ENCODE assay signal across 12 cellular contexts in genomic region chr17:29158096-29158495, GRCh38. TPM values are rescaled to one million over a fixed set of nuclear protein-coding genes. Genes with fewer than 3 reads are reported as not detected.
DNase-seq lines count a peak whose midpoint lies in the region; ATAC-seq and TF ChIP-seq lines count a peak whose summit lies in the region.
"Had no signal": no experiment of that assay in that cellular context is flagged by ENCODE, and none has a peak within 500 bp of the region (broad histone marks: within the 10 kb centered on the region; RNA-seq: fewer than 3 reads in every experiment).

No MANE protein-coding gene starts in this region.

- intact Hi-C loops in mammary epithelial cell (cut with micrococcal nuclease) (no loop called here), lower lobe of right lung (cut with DNase I) (no loop called here), transverse colon (cut with DNase I; ENCODE audit: low total_unique reads) (no loop called here), ovary (cut with DNase I) (loop anchor here in 1 of 4 donors (10.0 kb wide), 1 partner anchor 57 kb away; no protein-coding TSS in a partner anchor)

- DNase-seq in DMS 273 (lab: John Stamatoyannopoulos, UW; ENCODE audit: unreplicated experiment): peak; percentile 37
- DNase-seq in DMS 273 treated with DMSO at 0.1 percent for 48 hours (lab: John Stamatoyannopoulos, UW): no peak
- no peak for DNase-seq in mammary epithelial cell
- no peak for DNase-seq in lower lobe of right lung
- DNase-seq in transverse colon: no peak
- DNase-seq in ovary: no peak
- no peak for DNase-seq in T-helper 2 cell treated with Interferon-gamma antibody and Interleukin-4, amounts not matched to agents 5 μg/mL and 100 μg/mL, for 36 hours (ENCODE audit: low spot score)
- DNase-seq in coronary artery (ENCODE audit: low spot score): no peak
- DNase-seq: 8988T; activated CD8-positive, alpha-beta memory T cell treated with anti-CD3 and anti-CD28 coated beads, Interleukin-2, amount 50 U/mL, for 48 hours; NCI-H446; RPMI8226 had no signal

- no peaks in the 10 kb centered on the region for H3K9me3 Mint-ChIP-seq in T-helper 2 cell treated with Interferon-gamma antibody and Interleukin-4, amounts not matched to agents 5 μg/mL and 100 μg/mL, for 36 hours

- H3K4me2 ChIP-seq in mammary epithelial cell (ENCODE audit: insufficient read depth, low read depth, low read length): peak overlapping the region; percentile 40

- H3K27ac ChIP-seq in mammary epithelial cell (ENCODE audit: insufficient read depth, low read depth, low read length) (no peak overlapping the region), lower lobe of right lung (peak overlapping the region; percentile 69), transverse colon (peak overlapping the region; percentile 41 to 67 (median 56)), ovary (peak overlapping the region in 1 of 2 donors; percentile 48), coronary artery (peak overlapping the region in 1 of 2 donors; percentile 26)

- no peaks in the 10 kb centered on the region for H4K20me1 ChIP-seq in mammary epithelial cell (ENCODE audit: insufficient read depth, low read length)

- no peak for TF ChIP-seq POLR2A in transverse colon (IDR thresholded peaks at IDR 0.05)
- TF ChIP-seq POLR2A in ovary (IDR thresholded peaks at IDR 0.05): no peak

- H3K4me1 ChIP-seq in mammary epithelial cell (ENCODE audit: insufficient read depth, low read length): peaks cover 66% of the 10 kb centered on the region
- peaks cover 80% of the 10 kb centered on the region for H3K4me1 ChIP-seq in lower lobe of right lung
- peaks cover 36 to 70% (median 46%) of the 10 kb centered on the region in 4 donors for H3K4me1 ChIP-seq in transverse colon
- H3K4me1 ChIP-seq in ovary (ENCODE audit: insufficient read depth): peaks cover 44% of the 10 kb centered on the region

- no peak for ATAC-seq in lower lobe of right lung

- no peak for TF ChIP-seq CTCF in mammary epithelial cell (conservative IDR thresholded peaks at IDR 0.05 in 1 of 2, IDR thresholded peaks at IDR 0.05 in 1 of 2; ENCODE audit: extremely low read depth in 1 of 2, insufficient read depth in 1 of 2, low read depth in 1 of 2, low read length in 2 of 2)
- no peak for TF ChIP-seq CTCF in lower lobe of right lung (IDR thresholded peaks at IDR 0.05)
- TF ChIP-seq CTCF in transverse colon (IDR thresholded peaks at IDR 0.05): no peak
- no peak for TF ChIP-seq CTCF in ovary (IDR thresholded peaks at IDR 0.05)
- no peak for TF ChIP-seq CTCF in coronary artery (IDR thresholded peaks at IDR 0.05)

- dilution Hi-C loops in mammary epithelial cell (cut with HindIII; ENCODE audit: low sequenced_read_pairs): loop anchor here (5.0 kb wide), 2 partner anchors 54 to 119 kb away; no protein-coding TSS in a partner anchor

- BruUV-seq in mammary epithelial cell (replicated peaks; lab: Mats Ljungman, UMichigan): no TSS peak

- H3K36me3 ChIP-seq in mammary epithelial cell (ENCODE audit: insufficient read depth, low read length) (peaks cover 2% of the 10 kb centered on the region), lower lobe of right lung (no peaks in the 10 kb centered on the region), transverse colon (no peaks in the 10 kb centered on the region), ovary (no peaks in the 10 kb centered on the region)

- H2AFZ ChIP-seq in mammary epithelial cell (ENCODE audit: low read depth, low read length): no peak overlapping the region

- H3K79me2 ChIP-seq in mammary epithelial cell (ENCODE audit: insufficient read depth, low read length): peaks cover 94% of the 10 kb centered on the region

- H3K27me3 Mint-ChIP-seq in T-helper 2 cell treated with Interferon-gamma antibody and Interleukin-4, amounts not matched to agents 5 μg/mL and 100 μg/mL, for 36 hours (ENCODE audit: low read depth): no peaks in the 10 kb centered on the region

- no peak for TF ChIP-seq EP300 in transverse colon (IDR thresholded peaks at IDR 0.05; ENCODE audit: low read depth)
- TF ChIP-seq EP300 in ovary (IDR thresholded peaks at IDR 0.05): no peak

- H3K4me3 Mint-ChIP-seq in T-helper 2 cell treated with Interferon-gamma antibody and Interleukin-4, amounts not matched to agents 5 μg/mL and 100 μg/mL, for 36 hours: no peak overlapping the region

- H3K27me3 ChIP-seq in mammary epithelial cell (ENCODE audit: insufficient read depth, low read length) (no peaks in the 10 kb centered on the region), lower lobe of right lung (ENCODE audit: low read depth) (no peaks in the 10 kb centered on the region), transverse colon (no peaks in the 10 kb centered on the region), ovary (no peaks in the 10 kb centered on the region)

- 41% methylated on average over 10 of the region's 11 CpGs for WGBS in mammary epithelial cell (ENCODE audit: low coverage, missing lambda C conversion rate)
- WGBS in transverse colon (ENCODE audit: low coverage in 1 of 2), 2 donors: 85% methylated on average over 11 of the region's 11 CpGs; no CpG with 5 or more reads in 1 of the 2 donors
- WGBS in ovary, 3 donors: 17 to 51% (median 24%) methylated on average over 11 of the region's 11 CpGs

- no peak overlapping the region for H3K9ac ChIP-seq in mammary epithelial cell (ENCODE audit: insufficient read depth, low read length)

- H3K27ac Mint-ChIP-seq in T-helper 2 cell treated with Interferon-gamma antibody and Interleukin-4, amounts not matched to agents 5 μg/mL and 100 μg/mL, for 36 hours: no peak overlapping the region

- no peaks in the 10 kb centered on the region for H3K9me3 ChIP-seq in mammary epithelial cell (replicated peaks; ENCODE audit: insufficient read depth, low read length)
- H3K9me3 ChIP-seq in lower lobe of right lung: no peaks in the 10 kb centered on the region
- H3K9me3 ChIP-seq in transverse colon: no peaks in the 10 kb centered on the region
- no peaks in the 10 kb centered on the region for H3K9me3 ChIP-seq in ovary

- CTCF ChIA-PET in mammary epithelial cell (lab: Charles Lee; ENCODE audit: low non-redundant PET): interaction anchor here (0.5 kb wide), 1 partner anchor 62 kb away, joined by 5 read pairs; no protein-coding TSS in a partner anchor

- H3K4me1 Mint-ChIP-seq in T-helper 2 cell treated with Interferon-gamma antibody and Interleukin-4, amounts not matched to agents 5 μg/mL and 100 μg/mL, for 36 hours (ENCODE audit: low read depth): peaks cover 27% of the 10 kb centered on the region

- in situ Hi-C loops in mammary epithelial cell (cut with MboI; ENCODE audit: low sequenced_read_pairs in 2 of 2) (loop anchor here in 1 of 2 donors (10.0 kb wide), 1 partner anchor 57 kb away; no protein-coding TSS in a partner anchor), transverse colon (cut with MboI; ENCODE audit: low pct_ligation_motif_present in 1 of 4, low pct_unique_long_range_greater_than_20kb in 1 of 4, low sequenced_read_pairs in 3 of 4) (no loop called here)

- no peaks in the 10 kb centered on the region for H3K36me3 Mint-ChIP-seq in T-helper 2 cell treated with Interferon-gamma antibody and Interleukin-4, amounts not matched to agents 5 μg/mL and 100 μg/mL, for 36 hours (ENCODE audit: low read depth)

- H3K4me3 ChIP-seq in mammary epithelial cell (replicated peaks in 1 of 3; ENCODE audit: insufficient read depth in 1 of 3, low read depth in 2 of 3, low read length in 3 of 3) (no peak overlapping the region), lower lobe of right lung (no peak overlapping the region), transverse colon (no peak overlapping the region), ovary (no peak overlapping the region), coronary artery (no peak overlapping the region)

RNA-seq across cellular contexts. Expression of gene MYO18A, which starts 22.1 kb away (rescaled TPM):
- total RNA-seq in mammary epithelial cell (100 to 1,000 TPM in 1 of 2 donors, 10 to 100 TPM in 1; 62.3 to 102 TPM), lower lobe of right lung (59.5 TPM), transverse colon (100 to 1,000 TPM; 112 to 191 (median 136) TPM), ovary (10 to 100 TPM; 23.0 to 53.9 (median 35.3) TPM)
- polyA plus RNA-seq in mammary epithelial cell (17.8 TPM), ovary (10 to 100 TPM; 24.2 to 30.9 TPM)
- polyA minus RNA-seq in mammary epithelial cell: 131 TPM
